Comparison of ENCODE assay signal across 28 cellular contexts in genomic region chr1:76274302-76274701, GRCh38.
"Had no signal": no experiment of that assay in that cellular context is flagged by ENCODE, and none has a peak within 500 bp of the region (broad histone marks: within the 10 kb centered on the region; RNA-seq: fewer than 3 reads in every experiment).

No MANE protein-coding gene starts in this region.

- H3K4me2 ChIP-seq: PC-9 had no signal

- H2AFZ ChIP-seq: PC-9 had no signal

- H3K27ac ChIP-seq: brain microvascular endothelial cell, PC-9, RWPE1, SK-N-MC had no signal

- H3K27me3 ChIP-seq: brain microvascular endothelial cell had no signal

- ATAC-seq: activated CD8-positive, alpha-beta T cell treated with anti-CD3 and anti-CD28 coated beads for 36 hours; activated naive CD4-positive, alpha-beta T cell treated with anti-CD3 and anti-CD28 coated beads, Interleukin-2, amount 50 U/mL, for 72 hours; activated T-cell treated with anti-CD3 and anti-CD28 coated beads, Interleukin-2, amount 50 U/mL, for 72 hours; activated T-helper 17 cell treated with anti-CD3 and anti-CD28 coated beads, Interleukin-2, amount 50 U/mL, for 72 hours; Right ventricle myocardium inferior; T-cell; T-helper 17 cell had no signal

- H3K36me3 ChIP-seq: brain microvascular endothelial cell had no signal

- H3K4me3 ChIP-seq: PC-9, SK-N-MC had no signal

- DNase-seq: activated CD4-positive, alpha-beta T cell treated with anti-CD3 and anti-CD28 coated beads, Interleukin-2, amount 10 ng/mL, durations not matched to agents 24 days and 14 days; activated CD4-positive, alpha-beta T cell treated with anti-CD3 and anti-CD28 coated beads, Interleukin-2, amount 50 U/mL, for 4 hours; activated CD8-positive, alpha-beta T cell treated with anti-CD3 and anti-CD28 coated beads for 36 hours; activated effector memory CD4-positive, alpha-beta T cell treated with anti-CD3 and anti-CD28 coated beads, Interleukin-2, amount 50 U/mL, for 16 hours; activated naive CD4-positive, alpha-beta T cell; activated T-cell treated with anti-CD3 and anti-CD28 coated beads, Interleukin-2, amount 50 U/mL, for 1 hour; activated T-cell treated with anti-CD3 and anti-CD28 coated beads, Interleukin-2, amount 50 U/mL, for 72 hours; amniotic stem cell; aorta; brain microvascular endothelial cell; central memory CD4-positive, alpha-beta T cell; KG1; MM.1S; MV-4-11; NCI-H1092; NCI-H1436 treated with DMSO at 0.1 percent for 48 hours; NCI-H1694 treated with DMSO at 0.1 percent for 48 hours; NCI-H2029; NCI-H345; NCI-H524 treated with DMSO at 0.1 percent for 48 hours; PC-9; T-cell; T-helper 17 cell had no signal
